32 cellular contexts compared by ENCODE assay signal in the genomic region with DNA sequence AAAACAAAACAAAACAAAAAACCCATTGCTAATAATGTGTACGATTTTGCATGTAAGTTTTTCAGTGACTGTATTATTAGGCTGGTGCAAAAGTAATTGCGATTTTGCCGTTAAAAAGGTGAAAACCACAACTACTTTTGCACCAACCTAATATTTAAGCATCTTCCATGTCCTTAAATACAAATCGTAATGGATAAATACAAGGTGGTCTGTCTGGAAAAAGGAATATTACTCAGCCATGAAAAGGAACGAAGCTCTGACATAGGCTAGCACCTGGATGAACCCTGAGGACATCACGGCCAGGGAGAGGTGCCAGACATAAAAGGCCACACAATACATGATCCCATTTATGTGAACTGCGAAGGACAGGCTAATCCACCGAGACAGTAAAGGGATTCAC.
"Had no signal": no experiment of that assay in that cellular context is flagged by ENCODE, and none has a peak within 500 bp of the region (broad histone marks: within the 10 kb centered on the region; RNA-seq: fewer than 3 reads in every experiment).

No MANE protein-coding gene starts in this region.

- H3K36me3 Mint-ChIP-seq: activated CD8-positive, alpha-beta memory T cell treated with anti-CD3 and anti-CD28 coated beads, Interleukin-2, amount 10 ng/mL, durations not matched to agents 7 days and 5 days; activated naive CD4-positive, alpha-beta T cell treated with anti-CD3 and anti-CD28 coated beads, Interleukin-2, amount 50 U/mL, for 24 hours had no signal

- H3K27me3 Mint-ChIP-seq: activated CD4-positive, alpha-beta memory T cell treated with anti-CD3 and anti-CD28 coated beads, Interleukin-2, amount 10 ng/mL, durations not matched to agents 7 days and 5 days; activated CD8-positive, alpha-beta memory T cell treated with anti-CD3 and anti-CD28 coated beads, Interleukin-2, amount 10 ng/mL, durations not matched to agents 7 days and 5 days; activated naive CD4-positive, alpha-beta T cell treated with anti-CD3 and anti-CD28 coated beads, Interleukin-2, amount 50 U/mL, for 24 hours had no signal

- H3K9me3 Mint-ChIP-seq: activated CD4-positive, alpha-beta memory T cell treated with anti-CD3 and anti-CD28 coated beads, Interleukin-2, amount 10 ng/mL, durations not matched to agents 7 days and 5 days; activated naive CD4-positive, alpha-beta T cell treated with anti-CD3 and anti-CD28 coated beads, Interleukin-2, amount 50 U/mL, for 24 hours had no signal

- ATAC-seq: activated CD8-positive, alpha-beta memory T cell treated with anti-CD3 and anti-CD28 coated beads, Interleukin-2, amount 10 ng/mL, durations not matched to agents 7 days and 5 days; body of pancreas; Panc1 had no signal

- FAIRE-seq: astrocyte, bronchial epithelial cell had no signal

- H3K9me3 ChIP-seq: adrenal gland, body of pancreas, SJSA1 had no signal

- H3K27ac ChIP-seq: adrenal gland, body of pancreas, SJSA1, WERI-Rb-1 had no signal

- H3K27ac Mint-ChIP-seq: activated CD8-positive, alpha-beta memory T cell treated with anti-CD3 and anti-CD28 coated beads, Interleukin-2, amount 10 ng/mL, durations not matched to agents 7 days and 5 days; activated naive CD4-positive, alpha-beta T cell treated with anti-CD3 and anti-CD28 coated beads, Interleukin-2, amount 50 U/mL, for 24 hours had no signal

- H3K27me3 ChIP-seq: adrenal gland, body of pancreas, SJSA1 had no signal

- H3K4me1 ChIP-seq: adrenal gland had no signal

- DNase-seq: activated CD4-positive, alpha-beta memory T cell treated with anti-CD3 and anti-CD28 coated beads, Interleukin-2, amount 10 ng/mL, durations not matched to agents 7 days and 5 days; activated CD4-positive, alpha-beta T cell treated with anti-CD3 and anti-CD28 coated beads for 1 hour; activated CD4-positive, alpha-beta T cell treated with anti-CD3 and anti-CD28 coated beads for 48 hours; activated CD4-positive, CD25-positive, alpha-beta regulatory T cell; activated CD8-positive, alpha-beta memory T cell treated with anti-CD3 and anti-CD28 coated beads for 24 hours; activated CD8-positive, alpha-beta memory T cell treated with anti-CD3 and anti-CD28 coated beads, Interleukin-2, amount 10 ng/mL, durations not matched to agents 7 days and 5 days; activated CD8-positive, alpha-beta memory T cell treated with anti-CD3 and anti-CD28 coated beads, Interleukin-2, amount 50 U/mL, for 48 hours; activated effector memory CD4-positive, alpha-beta T cell treated with anti-CD3 and anti-CD28 coated beads, Interleukin-2, amount 50 U/mL, for 16 hours; activated naive CD4-positive, alpha-beta T cell; activated T-cell treated with anti-CD3 and anti-CD28 coated beads, Interleukin-2, amount 50 U/mL, for 48 hours; adrenal gland; body of pancreas; caudate nucleus; cerebellar nuclear complex; NCI-H1092 treated with DMSO at 0.1 percent for 48 hours; NCI-H1417; NCI-H146; NCI-H187; NCI-H2029 treated with DMSO at 0.1 percent for 48 hours; NCI-H2107; NCI-H2171; NCI-H510A; NCI-H526; NCI-H748 treated with DMSO at 0.1 percent for 48 hours; SHP77; T1000; WERI-Rb-1 had no signal

- H3K4me3 ChIP-seq: adrenal gland, body of pancreas, SJSA1 had no signal

- H3K36me3 ChIP-seq: adrenal gland, SJSA1, WERI-Rb-1 had no signal

- H3K4me3 Mint-ChIP-seq: activated CD4-positive, alpha-beta memory T cell treated with anti-CD3 and anti-CD28 coated beads, Interleukin-2, amount 10 ng/mL, durations not matched to agents 7 days and 5 days; activated CD8-positive, alpha-beta memory T cell treated with anti-CD3 and anti-CD28 coated beads, Interleukin-2, amount 10 ng/mL, durations not matched to agents 7 days and 5 days; activated naive CD4-positive, alpha-beta T cell treated with anti-CD3 and anti-CD28 coated beads, Interleukin-2, amount 50 U/mL, for 24 hours had no signal
